ENCODE assay signal across 8 cellular contexts in genomic region chr6:138161434-138162103, GRCh38. TPM values are rescaled to one million over a fixed set of nuclear protein-coding genes. Genes with fewer than 3 reads are reported as not detected.
A peak's percentile ranks its signal among the peaks of the same experiment; 100 is the strongest.
DNase-seq lines count a peak whose midpoint lies in the region; ATAC-seq and TF ChIP-seq lines count a peak whose summit lies in the region.

Gene ARFGEF3 (plus strand): TSS chr6:138161939. CDS start chr6:138162087, 148 bp downstream.

- CTCF ChIA-PET in HEK293 (lab: Yijun Ruan, JAX) = interaction anchor here (0.6 to 1.5 kb wide), 3 partner anchors 198 to 331 kb away, joined by 4 to 10 read pairs (median 6); partner anchors contain the start of gene HEBP2
- CTCF ChIA-PET in activated CD8-positive, alpha-beta memory T cell treated with anti-CD3 and anti-CD28 coated beads, Interleukin-2, amount 10 ng/mL, durations not matched to agents 7 days and 5 days (lab: Charles Lee) = interaction anchor here (1.4 kb wide), 1 partner anchor 53 kb away, joined by 3 read pairs; no protein-coding TSS in a partner anchor

- ATAC-seq in activated CD8-positive, alpha-beta memory T cell treated with anti-CD3 and anti-CD28 coated beads, Interleukin-2, amount 10 ng/mL, durations not matched to agents 7 days and 5 days = peak; percentile 97

- peak within 1 kb of the TSS; percentile 64 for H3K4me3 ChIP-seq in HEK293 (ENCODE audit: low read depth, low read length)
- H3K4me3 ChIP-seq in endodermal cell (ENCODE audit: low read length) = peak within 1 kb of the TSS; percentile 96

- DNase-seq in GM03348 (ENCODE audit: low spot score) = peak; percentile 78
- DNase-seq in NCI-H2171 treated with DMSO at 0.1 percent for 48 hours (lab: John Stamatoyannopoulos, UW) = peak; percentile 76
- DNase-seq in activated CD8-positive, alpha-beta memory T cell treated with anti-CD3 and anti-CD28 coated beads, Interleukin-2, amount 10 ng/mL, durations not matched to agents 7 days and 5 days = peak; percentile 57
- peak; percentile 90 for DNase-seq in endodermal cell
- DNase-seq in middle frontal gyrus (ENCODE audit: extremely low spot score, low spot score) = peak; percentile 50
- peak; percentile 42 to 47 for DNase-seq in stimulated activated CD8-positive, alpha-beta memory T cell treated with anti-CD3 and anti-CD28 coated beads, Interleukin-15, amount 100 ng/mL, for 48 hours (ENCODE audit: low read depth in 2 of 2)
- no peak for DNase-seq in NOMO-1 (lab: John Stamatoyannopoulos, UW; ENCODE audit: unreplicated experiment in 2 of 2)

- H3K9me3 Mint-ChIP-seq in activated CD8-positive, alpha-beta memory T cell treated with anti-CD3 and anti-CD28 coated beads, Interleukin-2, amount 10 ng/mL, durations not matched to agents 7 days and 5 days (ENCODE audit: low read depth) = no peaks in the 10 kb centered on the region
- H3K9me3 Mint-ChIP-seq in endodermal cell = no peaks in the 10 kb centered on the region

- WGBS in endodermal cell (ENCODE audit: insufficient coverage in 1 of 2, insufficient read length in 1 of 2), 2 experiments = 0% methylated on average over 8 to 88 of the region's 88 CpGs

- peak within 1 kb of the TSS; percentile 62 for H3K4me3 Mint-ChIP-seq in activated CD8-positive, alpha-beta memory T cell treated with anti-CD3 and anti-CD28 coated beads, Interleukin-2, amount 10 ng/mL, durations not matched to agents 7 days and 5 days
- H3K4me3 Mint-ChIP-seq in endodermal cell = peak within 1 kb of the TSS; percentile 61

- peaks cover 16% of the 10 kb centered on the region for H3K27me3 ChIP-seq in endodermal cell (ENCODE audit: control insufficient read depth, insufficient read depth, low read length, poor library complexity, severe bottlenecking)

- POLR2A ChIA-PET in HEK293 (lab: Yijun Ruan, JAX) = interaction anchor here (1.6 kb wide), 1 partner anchor 55 kb away, joined by 6 read pairs; no protein-coding TSS in a partner anchor

- no peaks in the 10 kb centered on the region for H3K36me3 Mint-ChIP-seq in activated CD8-positive, alpha-beta memory T cell treated with anti-CD3 and anti-CD28 coated beads, Interleukin-2, amount 10 ng/mL, durations not matched to agents 7 days and 5 days
- H3K36me3 Mint-ChIP-seq in endodermal cell (ENCODE audit: low read depth) = no peaks in the 10 kb centered on the region

- TF ChIP-seq CTCF in HEK293 (tag by site-specific recombination; IDR thresholded peaks at IDR 0.05) = no peak
- TF ChIP-seq CTCF in endodermal cell (conservative IDR thresholded peaks at IDR 0.05) = no peak

- H3K9me3 ChIP-seq in HEK293 (ENCODE audit: control insufficient read depth, insufficient read depth, low read depth, low read length) = no peaks in the 10 kb centered on the region
- no peaks in the 10 kb centered on the region for H3K9me3 ChIP-seq in endodermal cell (ENCODE audit: control insufficient read depth, low read length)

- H3K36me3 ChIP-seq in HEK293 (ENCODE audit: control insufficient read depth in 2 of 2, insufficient read depth in 1 of 2, low read length in 2 of 2) (no peaks in the 10 kb centered on the region), endodermal cell (ENCODE audit: control insufficient read depth, insufficient read depth, low read length) (no peaks in the 10 kb centered on the region)

- H3K4me1 Mint-ChIP-seq in activated CD8-positive, alpha-beta memory T cell treated with anti-CD3 and anti-CD28 coated beads, Interleukin-2, amount 10 ng/mL, durations not matched to agents 7 days and 5 days = peaks cover 15% of the 10 kb centered on the region
- peaks cover 18% of the 10 kb centered on the region for H3K4me1 Mint-ChIP-seq in endodermal cell

- H3K27me3 Mint-ChIP-seq in activated CD8-positive, alpha-beta memory T cell treated with anti-CD3 and anti-CD28 coated beads, Interleukin-2, amount 10 ng/mL, durations not matched to agents 7 days and 5 days = peaks cover 64% of the 10 kb centered on the region
- H3K27me3 Mint-ChIP-seq in endodermal cell (ENCODE audit: insufficient read depth) = peaks cover 32% of the 10 kb centered on the region

- H3K27ac Mint-ChIP-seq in activated CD8-positive, alpha-beta memory T cell treated with anti-CD3 and anti-CD28 coated beads, Interleukin-2, amount 10 ng/mL, durations not matched to agents 7 days and 5 days = peak within 1 kb of the TSS; percentile 3
- peak within 1 kb of the TSS; percentile 50 for H3K27ac Mint-ChIP-seq in endodermal cell

- H3K9ac ChIP-seq in endodermal cell (ENCODE audit: extremely low read depth, low read length, poor library complexity, severe bottlenecking) = peak within 1 kb of the TSS; percentile 67

- peak within 1 kb of the TSS; percentile 80; the same call in 1 of the 2 replicates for H3K27ac ChIP-seq in HEK293 (ENCODE audit: extremely low read depth, low read depth, low read length)
- H3K27ac ChIP-seq in endodermal cell (ENCODE audit: low read depth, low read length) = no peak within 1 kb of the TSS

- H3K4me1 ChIP-seq in HEK293 (ENCODE audit: control insufficient read depth, insufficient read depth, low read length) (0 out of 2 replicates have a peak, but pooled peaks cover 2% of the 10 kb centered on the region), endodermal cell (ENCODE audit: control insufficient read depth, insufficient read depth, low read length) (no peaks in the 10 kb centered on the region)

TF ChIP-seq in HEK293, 187 proteins besides CTCF, POLR2A, EP300 and RAD21 (continues in another document):
- TF ChIP-seq ZNF776 (tag by site-specific recombination; IDR thresholded peaks at IDR 0.05; ENCODE audit: borderline replicate concordance) (no peak), SETDB1 (IDR thresholded peaks at IDR 0.05; ENCODE audit: insufficient read length, low read length) (no peak), PATZ1 (tag by site-specific recombination; IDR thresholded peaks at IDR 0.05) (no peak), ZNF768 (tag by site-specific recombination; IDR thresholded peaks at IDR 0.05) (no peak), ZNF561 (tag by site-specific recombination; IDR thresholded peaks at IDR 0.05; ENCODE audit: borderline replicate concordance) (peak; percentile 62; the same call in 1 of the 2 replicates), GLIS1 (tag by site-specific recombination; IDR thresholded peaks at IDR 0.05) (peak; percentile 64), ZBTB44 (tag by site-specific recombination; IDR thresholded peaks at IDR 0.05) (no peak), ZBTB8A (tag by site-specific recombination; IDR thresholded peaks at IDR 0.05) (peak; percentile 10), TRIM28 (IDR thresholded peaks at IDR 0.05; ENCODE audit: borderline replicate concordance, low read length) (peak; percentile 45; the same call in 1 of the 2 replicates), ZFHX2 (tag by site-specific recombination; conservative IDR thresholded peaks at IDR 0.05) (no peak), ZNF501 (tag by site-specific recombination; IDR thresholded peaks at IDR 0.05) (no peak), ZNF549 (tag by site-specific recombination; IDR thresholded peaks at IDR 0.05) (0 out of 2 replicates have a peak, but pooled peaks have one; percentile 11), ZNF843 (tag by site-specific recombination; IDR thresholded peaks at IDR 0.05) (no peak), HOXC10 (CRISPR knock-in tag; IDR thresholded peaks at IDR 0.05) (peak; percentile 24; the same call in 1 of the 2 replicates), ZNF704 (tag by site-specific recombination; IDR thresholded peaks at IDR 0.05) (no peak), REPIN1 (tag by site-specific recombination; IDR thresholded peaks at IDR 0.05; ENCODE audit: low read depth) (no peak), ZNF324 (tag by site-specific recombination; IDR thresholded peaks at IDR 0.05) (no peak), ZSCAN30 (tag by site-specific recombination; IDR thresholded peaks at IDR 0.05) (peak; percentile 78; the same call in 1 of the 2 replicates)

RNA-seq across cellular contexts. Expression of gene ARFGEF3, which starts in this region (rescaled TPM):
- under 1 TPM; 0.07 to 0.15 TPM for total RNA-seq in activated CD8-positive, alpha-beta memory T cell treated with anti-CD3 and anti-CD28 coated beads, Interleukin-2, amount 10 ng/mL, durations not matched to agents 7 days and 5 days
- total RNA-seq in endodermal cell = 10 to 100 TPM; 10.9 to 14.3 TPM
- 1.6 TPM for polyA plus RNA-seq in endodermal cell (2013, experiment 1 of 2)
- 1.7 TPM for polyA plus RNA-seq in endodermal cell (2013, experiment 2 of 2)

Comparison
In these comparisons a context has a peak if more than half of its experiments do, and no peak if none do; other contexts are left out.
1. RNA of gene ARFGEF3 (total RNA-seq): 10.9 to 14.3 TPM in endodermal cell; 0.07 to 0.15 TPM in activated CD8-positive, alpha-beta memory T cell treated with anti-CD3 and anti-CD28 coated beads, Interleukin-2, amount 10 ng/mL, durations not matched to agents 7 days and 5 days; every median in the first group is over 10 times any median in the second.
2. Peak in DNase-seq and ATAC-seq in activated CD8-positive, alpha-beta memory T cell treated with anti-CD3 and anti-CD28 coated beads, Interleukin-2, amount 10 ng/mL, durations not matched to agents 7 days and 5 days; RNA of the gene not detected or under 1 TPM.
3. DNase-seq: peak in GM03348 (single experiment), NCI-H2171 treated with DMSO at 0.1 percent for 48 hours (single experiment), endodermal cell (single experiment), middle frontal gyrus (single experiment) and stimulated activated CD8-positive, alpha-beta memory T cell treated with anti-CD3 and anti-CD28 coated beads, Interleukin-15, amount 100 ng/mL, for 48 hours (2 of 2); none in NOMO-1 (0 of 2).